In genomic region chr14:92513966-92514843, GRCh38 we compare ENCODE assay signal across 8 cellular contexts. TPM values are rescaled to one million over a fixed set of nuclear protein-coding genes. Genes with fewer than 3 reads are reported as not detected.
DNase-seq lines count a peak whose midpoint lies in the region; ATAC-seq and TF ChIP-seq lines count a peak whose summit lies in the region.

No MANE protein-coding gene starts in this region.

- H3K9me3 Mint-ChIP-seq in natural killer cell treated with Interleukin-12 subunit alpha and Interleukin-12 subunit beta and Interleukin-15 and Interleukin-18, amount 100 ng/mL, for 72 hours = no peaks in the 10 kb centered on the region

- peak; percentile 33 for ATAC-seq in HG02885 (IDR thresholded peaks at IDR 0.05; ENCODE audit: poor library complexity, unreplicated experiment)
- peak; percentile 15 to 55 for ATAC-seq in natural killer cell treated with Interleukin-12 subunit alpha and Interleukin-12 subunit beta and Interleukin-15 and Interleukin-18, amount 100 ng/mL, for 72 hours

- peaks cover 47 to 54% of the 10 kb centered on the region in 2 donors for H3K4me1 Mint-ChIP-seq in natural killer cell treated with Interleukin-12 subunit alpha and Interleukin-12 subunit beta and Interleukin-15 and Interleukin-18, amount 100 ng/mL, for 72 hours (ENCODE audit: low read depth in 2 of 2)

- peak overlapping the region; percentile 99 to 100 for H3K27ac Mint-ChIP-seq in natural killer cell treated with Interleukin-12 subunit alpha and Interleukin-12 subunit beta and Interleukin-15 and Interleukin-18, amount 100 ng/mL, for 72 hours

- intact Hi-C loops in esophagus squamous epithelium (cut with DNase I) = no loop called here

- no peak for TF ChIP-seq CTCF in esophagus squamous epithelium (IDR thresholded peaks at IDR 0.05)

- H3K4me3 Mint-ChIP-seq in natural killer cell treated with Interleukin-12 subunit alpha and Interleukin-12 subunit beta and Interleukin-15 and Interleukin-18, amount 100 ng/mL, for 72 hours = peak overlapping the region; percentile 87

- peaks cover 0 to 77% (median 19%) of the 10 kb centered on the region in 3 donors for H3K4me1 ChIP-seq in esophagus squamous epithelium

- peaks cover 0 to 10% (median 0%) of the 10 kb centered on the region in 4 donors for H3K27me3 ChIP-seq in esophagus squamous epithelium

- H3K4me3 ChIP-seq in esophagus squamous epithelium = peak overlapping the region; percentile 61 to 85 (median 80)

- no peaks in the 10 kb centered on the region for H3K36me3 ChIP-seq in esophagus squamous epithelium

- H3K27ac ChIP-seq in esophagus squamous epithelium = peak overlapping the region; percentile 82 to 91 (median 86)

- DNase-seq in GM03348 (ENCODE audit: low spot score) (peak; percentile 53), esophagus squamous epithelium (lab: John Stamatoyannopoulos, UW) (no peak), AML-193 (lab: John Stamatoyannopoulos, UW) (no peak), ureter (ENCODE audit: low spot score) (no peak), NCI-H146 (lab: John Stamatoyannopoulos, UW) (no peak)
- DNase-seq in activated CD4-positive, alpha-beta T cell treated with anti-CD3 and anti-CD28 coated beads, Interleukin-2, amount 50 U/mL, for 48 hours = peak; percentile 28 to 29
- DNase-seq in natural killer cell treated with Interleukin-12 subunit alpha and Interleukin-12 subunit beta and Interleukin-15 and Interleukin-18, amount 100 ng/mL, for 72 hours (ENCODE audit: low spot score) = no peak

- TF ChIP-seq POLR2A in esophagus squamous epithelium (IDR thresholded peaks at IDR 0.05) = no peak

- H3K27me3 Mint-ChIP-seq in natural killer cell treated with Interleukin-12 subunit alpha and Interleukin-12 subunit beta and Interleukin-15 and Interleukin-18, amount 100 ng/mL, for 72 hours = no peaks in the 10 kb centered on the region

- peaks cover 4% of the 10 kb centered on the region for H3K36me3 Mint-ChIP-seq in natural killer cell treated with Interleukin-12 subunit alpha and Interleukin-12 subunit beta and Interleukin-15 and Interleukin-18, amount 100 ng/mL, for 72 hours

- 4% methylated on average over 10 of the region's 81 CpGs; no CpG with 5 or more reads in 1 of the 2 donors for WGBS in esophagus squamous epithelium, 2 donors

- no peaks in the 10 kb centered on the region for H3K9me3 ChIP-seq in esophagus squamous epithelium

RNA-seq across cellular contexts. Expression of gene RIN3, which starts 0.6 kb away (rescaled TPM):
- total RNA-seq in esophagus squamous epithelium = 1 to 10 TPM; 1.9 to 9.7 (median 4.4) TPM
- 100 to 1,000 TPM; 151 to 202 TPM for total RNA-seq in natural killer cell treated with Interleukin-12 subunit alpha and Interleukin-12 subunit beta and Interleukin-15 and Interleukin-18, amount 100 ng/mL, for 72 hours
- total RNA-seq in ureter = 27.3 TPM

Comparison
In these comparisons a context has a peak if more than half of its experiments do, and no peak if none do; other contexts are left out.
1. DNase-seq: peak in GM03348 (single experiment) and activated CD4-positive, alpha-beta T cell treated with anti-CD3 and anti-CD28 coated beads, Interleukin-2, amount 50 U/mL, for 48 hours (2 of 2); none in esophagus squamous epithelium (single experiment), natural killer cell treated with Interleukin-12 subunit alpha and Interleukin-12 subunit beta and Interleukin-15 and Interleukin-18, amount 100 ng/mL, for 72 hours (single experiment), AML-193 (0 of 2), ureter (single experiment) and NCI-H146 (single experiment).